ENCODE assay signal across 8 cellular contexts in the genomic region with DNA sequence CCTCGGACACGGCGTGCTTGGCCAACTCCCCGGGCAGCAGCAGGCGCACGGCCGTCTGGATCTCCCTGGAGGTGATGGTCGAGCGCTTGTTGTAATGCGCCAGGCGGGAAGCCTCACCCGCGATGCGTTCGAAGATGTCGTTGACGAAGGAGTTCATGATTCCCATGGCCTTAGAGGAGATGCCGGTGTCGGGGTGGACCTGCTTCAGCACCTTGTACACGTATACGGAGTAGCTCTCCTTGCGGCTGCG.
DNase-seq lines count a peak whose midpoint lies in the region; ATAC-seq, FAIRE-seq and TF ChIP-seq lines count a peak whose summit lies in the region.
"Not testable (repeated sequence)": the region's sequence is repeated elsewhere in the genome, so short reads cannot be mapped to it uniquely, and the experiment has no call there.

No MANE protein-coding gene starts in this region.

- not testable (repeated sequence) for H3K27me3 ChIP-seq in Caco-2 (replicated peaks; ENCODE audit: control insufficient read depth, insufficient read depth, low read length); HL-60 (ENCODE audit: insufficient read depth, poor library complexity, severe bottlenecking); SK-N-SH (ENCODE audit: insufficient read depth); left lung; pancreas; tibial nerve

- not testable (repeated sequence) for H2AFZ ChIP-seq in SK-N-SH (ENCODE audit: low read depth)

- WGBS in SK-N-SH (ENCODE audit: low lambda C conversion rate): 4% methylated on average over 19 of the region's 23 CpGs
- 9% methylated on average over 20 to 23 of the region's 23 CpGs for WGBS in pancreas, 2 donors
- WGBS in tibial nerve, 2 donors: 3% methylated on average over 15 to 22 of the region's 23 CpGs

- H3K27ac ChIP-seq in HL-60 (replicated peaks) (peak overlapping the region; percentile 96), SK-N-SH (ENCODE audit: low read depth in 2 of 2, low read length in 1 of 2) (peak overlapping the region; percentile 94 to 96), left lung (peak overlapping the region; percentile 93 to 98), pancreas (peak overlapping the region; percentile 84 to 94 (median 92)), tibial nerve (peak overlapping the region; percentile 87 to 92 (median 90))

- peak overlapping the region; percentile 86 for H3K9ac ChIP-seq in SK-N-SH

- intact Hi-C loops in Caco-2 (cut with micrococcal nuclease; ENCODE audit: unreplicated experiment) (loop anchor here (2.0 to 5.0 kb wide), 3 partner anchors 748 to 989 kb away; a partner anchor contains a TSS), left lung (cut with DNase I) (loop anchor here in 1 of 2 donors (10.0 kb wide), 1 partner anchor 748 kb away; a partner anchor contains a TSS)
- intact Hi-C loops in pancreas (cut with DNase I): not testable (repeated sequence)

- not testable (repeated sequence) for TF ChIP-seq CTCF in Caco-2 (IDR thresholded peaks at IDR 0.05; ENCODE audit: insufficient read depth in 1 of 2, low read depth in 1 of 2, low read length in 1 of 2, severe bottlenecking in 1 of 2, unreplicated experiment in 1 of 2); HL-60 (IDR thresholded peaks at IDR 0.05; ENCODE audit: insufficient read depth, low read length); SK-N-SH (IDR thresholded peaks at IDR 0.05); cardiac fibroblast (IDR thresholded peaks at IDR 0.05; ENCODE audit: low read depth, low read length); fibroblast of the aortic adventitia (IDR thresholded peaks at IDR 0.05; ENCODE audit: insufficient read depth, low read length); left lung (IDR thresholded peaks at IDR 0.05); pancreas (IDR thresholded peaks at IDR 0.05); tibial nerve (IDR thresholded peaks at IDR 0.05)

- H3K36me3 ChIP-seq in Caco-2 (ENCODE audit: control insufficient read depth, insufficient read depth, low read length); SK-N-SH (replicated peaks in 1 of 2; ENCODE audit: control insufficient read depth in 1 of 2, insufficient read depth in 2 of 2, low read length in 1 of 2); left lung; pancreas; tibial nerve: not testable (repeated sequence)

- FAIRE-seq in pancreas (lab: Jason Lieb, UNC): not testable (repeated sequence)

- H3K4me2 ChIP-seq in SK-N-SH: peak overlapping the region; percentile 88

- CTCF ChIA-PET in Caco-2 (lab: Charles Lee): interaction anchor here (1.0 to 1.2 kb wide), 3 partner anchors 11 to 606 kb away, joined by 3 to 12 read pairs (median 7); no protein-coding TSS in a partner anchor
- CTCF ChIA-PET in SK-N-SH (lab: Yijun Ruan, JAX): interaction anchor here (1.1 to 2.3 kb wide), 3 partner anchors 15 to 661 kb away, joined by 3 to 5 read pairs (median 5); a partner anchor contains a TSS

- H3K36me3 Mint-ChIP-seq in Caco-2 (ENCODE audit: insufficient read depth, unreplicated experiment): not testable (repeated sequence)

- TSS peak; percentile 88 for BruUV-seq in Caco-2 (replicated peaks; lab: Mats Ljungman, UMichigan)

- TF ChIP-seq POLR2A in tibial nerve (IDR thresholded peaks at IDR 0.05): not testable (repeated sequence)

- not testable (repeated sequence) for TF ChIP-seq EP300 in SK-N-SH (IDR thresholded peaks at IDR 0.05; ENCODE audit: borderline replicate concordance in 1 of 2, low read depth in 1 of 2, low read length in 1 of 2); tibial nerve (IDR thresholded peaks at IDR 0.05)

- H3K27me3 Mint-ChIP-seq in Caco-2 (ENCODE audit: insufficient read depth, unreplicated experiment): not testable (repeated sequence)

- not testable (repeated sequence) for H4K20me1 ChIP-seq in SK-N-SH (ENCODE audit: insufficient read depth)

- POLR2A ChIA-PET in Caco-2 (lab: Charles Lee) (interaction anchor here (0.6 to 3.8 kb wide), 21 partner anchors 8 to 1023 kb away, joined by 3 to 221 read pairs (median 8); partner anchors contain the start of gene ZNF184), SK-N-SH (lab: Yijun Ruan, JAX) (interaction anchor here (0.8 to 5.4 kb wide), 29 partner anchors 8 to 1738 kb away, joined by 3 to 158 read pairs (median 11); a partner anchor contains a TSS)

- H3K27ac Mint-ChIP-seq in Caco-2 (ENCODE audit: unreplicated experiment): not testable (repeated sequence)

- peaks cover 44% of the 10 kb centered on the region for H3K79me2 ChIP-seq in SK-N-SH (ENCODE audit: insufficient read depth)

- H3K4me3 Mint-ChIP-seq in Caco-2 (ENCODE audit: unreplicated experiment): not testable (repeated sequence)

- not testable (repeated sequence) for TF ChIP-seq RAD21 in SK-N-SH (IDR thresholded peaks at IDR 0.05; ENCODE audit: low read length)

- ATAC-seq in left lung (peak; percentile 5), pancreas (peak; percentile 24 to 27 (median 26))

- H3K4me1 ChIP-seq in Caco-2, pancreas: not testable (repeated sequence)
- H3K4me1 ChIP-seq in SK-N-SH (ENCODE audit: control insufficient read depth in 1 of 2, insufficient read depth in 2 of 2, low read depth in 1 of 2, low read length in 1 of 2) (peaks cover 4 to 13% of the 10 kb centered on the region in 2 experiments; a peak in 3 of 4 replicates), left lung (peaks cover 9 to 32% of the 10 kb centered on the region in 2 donors), tibial nerve (peaks cover 0 to 18% (median 9%) of the 10 kb centered on the region in 4 donors)

- not testable (repeated sequence) for DNase-seq in Caco-2; HL-60 (ENCODE audit: low read depth in 1 of 2, low spot score in 1 of 2); SK-N-SH; cardiac fibroblast (ENCODE audit: low read depth in 2 of 2); fibroblast of the aortic adventitia (ENCODE audit: low read depth); left lung; pancreas; tibial nerve (ENCODE audit: low spot score in 2 of 2)

- peak overlapping the region; percentile 69 for H3K4me3 ChIP-seq in Caco-2 (ENCODE audit: low read depth, low read length)
- peak overlapping the region; percentile 56 for H3K4me3 ChIP-seq in HL-60 (replicated peaks; ENCODE audit: insufficient read depth, low read length)
- H3K4me3 ChIP-seq in SK-N-SH (ENCODE audit: low read depth in 2 of 2, low read length in 1 of 2): peak overlapping the region; percentile 66 to 94
- peak overlapping the region; percentile 66 to 67 for H3K4me3 ChIP-seq in cardiac fibroblast (replicated peaks in 1 of 2; ENCODE audit: low read depth in 2 of 2, low read length in 2 of 2)
- peak overlapping the region; percentile 97 for H3K4me3 ChIP-seq in fibroblast of the aortic adventitia (ENCODE audit: low read depth, low read length)
- peak overlapping the region; percentile 56 to 58 for H3K4me3 ChIP-seq in left lung
- H3K4me3 ChIP-seq in pancreas: peak overlapping the region; percentile 41 to 59 (median 56)
- H3K4me3 ChIP-seq in tibial nerve: peak overlapping the region; percentile 56 to 68 (median 60)

- not testable (repeated sequence) for H3K9me2 ChIP-seq in SK-N-SH

- not testable (repeated sequence) for H3K4me1 Mint-ChIP-seq in Caco-2 (ENCODE audit: low read depth, unreplicated experiment)

- not testable (repeated sequence) for H3K9me3 ChIP-seq in Caco-2, SK-N-SH, left lung, pancreas, tibial nerve

- not testable (repeated sequence) for H3K9me3 Mint-ChIP-seq in Caco-2 (ENCODE audit: unreplicated experiment)

- H3F3A ChIP-seq in SK-N-SH (replicated peaks; ENCODE audit: insufficient read depth): peaks cover 34% of the 10 kb centered on the region
